Comparison of ENCODE assay signal across 8 cellular contexts in genomic region chr9:96655198-96655851, GRCh38. TPM values are rescaled to one million over a fixed set of nuclear protein-coding genes. Genes with fewer than 3 reads are reported as not detected.
DNase-seq lines count a peak whose midpoint lies in the region; ATAC-seq and TF ChIP-seq lines count a peak whose summit lies in the region.

TSS of gene PRXL2C (minus strand) at chr9:96655317. CDS start at chr9:96655281, 36 bp downstream.

- WGBS in transverse colon (ENCODE audit: low coverage in 1 of 2), 2 donors: 3 to 14% methylated on average over 7 to 38 of the region's 57 CpGs

- H3K36me3 ChIP-seq in HUES6 (ENCODE audit: control insufficient read depth, insufficient read depth, low read length) (peaks cover 3% of the 10 kb centered on the region; the same call in 1 of the 2 replicates), adipocyte (ENCODE audit: control insufficient read depth, insufficient read depth, low read length, severe bottlenecking) (peaks cover 10% of the 10 kb centered on the region), transverse colon (peaks cover 0 to 8% (median 4%) of the 10 kb centered on the region in 4 donors)

- intact Hi-C loops in cardiac septum (cut with DNase I): loop anchor here (2.0 kb wide), 2 partner anchors 37 to 89 kb away; partner anchors contain the start of gene CDC14B
- intact Hi-C loops in posterior vena cava (cut with DNase I): loop anchor here in 1 of 2 donors (10.0 kb wide), 1 partner anchor 201 kb away; the partner anchor contains the start of gene HABP4
- intact Hi-C loops in transverse colon (cut with DNase I; ENCODE audit: low total_unique reads): loop anchor here (10.0 kb wide), 2 partner anchors 201 to 241 kb away; partner anchors contain the start of genes HABP4 and ZNF367

- 0 out of 2 replicates have a peak, but pooled peaks cover 3% of the 10 kb centered on the region for H3K4me1 ChIP-seq in HUES6 (ENCODE audit: control insufficient read depth, insufficient read depth, low read length)
- H3K4me1 ChIP-seq in adipocyte (ENCODE audit: control insufficient read depth, insufficient read depth, low read length): peaks cover 11% of the 10 kb centered on the region
- H3K4me1 ChIP-seq in transverse colon: peaks cover 6 to 18% (median 10%) of the 10 kb centered on the region in 4 donors

- H3K4me3 ChIP-seq in HUES6 (ENCODE audit: low read depth, low read length): peak within 1 kb of the TSS; percentile 96
- H3K4me3 ChIP-seq in adipocyte (ENCODE audit: low read length): peak within 1 kb of the TSS; percentile 82
- peak within 1 kb of the TSS; percentile 63 to 76 (median 65) for H3K4me3 ChIP-seq in transverse colon

- TF ChIP-seq EP300 in transverse colon (IDR thresholded peaks at IDR 0.05; ENCODE audit: low read depth): no peak

- H3K27me3 ChIP-seq in HUES6 (ENCODE audit: control insufficient read depth, insufficient read depth, low read length): no peaks in the 10 kb centered on the region
- H3K27me3 ChIP-seq in adipocyte (replicated peaks; ENCODE audit: control insufficient read depth, insufficient read depth, low read length): no peaks in the 10 kb centered on the region
- no peaks in the 10 kb centered on the region for H3K27me3 ChIP-seq in transverse colon

- H3K27ac ChIP-seq in HUES6 (ENCODE audit: low read depth, low read length) (no peak within 1 kb of the TSS; the same call in 1 of the 2 replicates), transverse colon (peak within 1 kb of the TSS; percentile 94 to 96 (median 96))

- H3K9me3 ChIP-seq in HUES6 (ENCODE audit: control insufficient read depth, insufficient read depth, low read depth, low read length) (no peaks in the 10 kb centered on the region), adipocyte (ENCODE audit: control insufficient read depth, low read length) (no peaks in the 10 kb centered on the region), transverse colon (no peaks in the 10 kb centered on the region)

- DNase-seq in CD1c-positive myeloid dendritic cell (ENCODE audit: extremely low spot score) (peak; percentile 89), T follicular helper cell (ENCODE audit: low read depth) (peak; percentile 77), adipocyte (ENCODE audit: low read depth) (peak; percentile 93), cardiac septum (ENCODE audit: low spot score) (peak; percentile 93), posterior vena cava (ENCODE audit: low spot score) (peak; percentile 97), transverse colon (peak; percentile 90)

- TF ChIP-seq CTCF in transverse colon (IDR thresholded peaks at IDR 0.05): no peak

- TF ChIP-seq POLR2A in transverse colon (IDR thresholded peaks at IDR 0.05): no peak

- peak; percentile 78 for ATAC-seq in GM19463 (IDR thresholded peaks at IDR 0.05; ENCODE audit: unreplicated experiment)

- in situ Hi-C loops in transverse colon (cut with MboI; ENCODE audit: low pct_ligation_motif_present in 1 of 4, low pct_unique_long_range_greater_than_20kb in 1 of 4, low sequenced_read_pairs in 3 of 4): loop anchor here in 3 of 4 donors (5.0 to 25.0 kb wide), 3 partner anchors 211 to 328 kb away; no protein-coding TSS in a partner anchor

- H3K9ac ChIP-seq in HUES6 (ENCODE audit: low read length): peak within 1 kb of the TSS; percentile 82
- H3K9ac ChIP-seq in adipocyte (ENCODE audit: low read length): peak within 1 kb of the TSS; percentile 88

RNA-seq across cellular contexts. Expression of gene PRXL2C, which starts in this region (rescaled TPM):
- total RNA-seq in cardiac septum (18.0 TPM), posterior vena cava (10 to 100 TPM; 25.9 to 28.9 TPM), transverse colon (1 to 10 TPM; 2.6 to 7.0 (median 3.6) TPM)
